Comparison of ENCODE assay signal across 9 cellular contexts in the genomic region with DNA sequence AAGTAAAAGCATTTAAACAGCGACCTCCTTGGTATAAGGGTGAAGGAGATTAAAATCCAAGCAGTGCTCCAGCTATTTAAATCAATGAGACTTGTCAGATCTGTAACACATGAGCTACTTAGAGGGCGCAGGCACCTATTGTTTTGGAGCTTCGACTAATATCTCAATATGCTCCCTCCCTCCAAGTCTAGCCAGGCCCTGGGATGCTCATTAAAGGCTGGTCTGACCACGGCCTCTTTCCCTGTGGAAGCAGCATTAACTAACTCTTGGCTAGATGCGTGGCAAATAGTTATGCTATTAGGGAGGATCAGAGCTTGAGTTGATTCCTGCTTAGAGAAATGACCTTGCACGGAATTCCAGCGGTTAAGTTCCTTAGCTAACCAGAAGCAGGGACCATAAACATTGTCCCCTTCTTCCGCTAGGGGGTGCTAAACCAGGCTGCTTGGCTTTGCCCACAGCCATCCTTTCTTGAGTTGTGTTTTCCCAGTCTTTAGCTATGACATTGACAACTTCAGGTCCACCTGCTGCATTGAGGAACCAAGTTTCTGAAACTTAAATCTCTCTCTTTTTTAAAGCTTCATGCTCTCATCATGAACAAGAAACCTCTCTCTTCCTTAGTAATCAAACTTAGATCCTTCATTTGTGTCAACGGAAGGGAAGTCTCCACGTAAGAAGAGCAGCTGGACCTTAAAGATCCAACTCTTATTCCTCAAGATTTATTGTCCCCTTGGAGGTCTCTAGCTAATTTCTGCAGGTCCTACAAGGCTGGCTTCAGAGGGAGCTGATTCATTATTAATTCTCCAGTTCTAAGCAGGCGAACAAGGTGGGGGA.
A peak's percentile ranks its signal among the peaks of the same experiment; 100 is the strongest.
DNase-seq lines count a peak whose midpoint lies in the region; ATAC-seq, FAIRE-seq and TF ChIP-seq lines count a peak whose summit lies in the region.
"Had no signal": no experiment of that assay in that cellular context is flagged by ENCODE, and none has a peak within 500 bp of the region (broad histone marks: within the 10 kb centered on the region; RNA-seq: fewer than 3 reads in every experiment).

No MANE protein-coding gene starts in this region.

- H3K27ac Mint-ChIP-seq in glutamatergic neuron (ENCODE audit: unreplicated experiment), result no peak overlapping the region

- H3K36me3 Mint-ChIP-seq in glutamatergic neuron (ENCODE audit: unreplicated experiment), result no peaks in the 10 kb centered on the region

- no peak overlapping the region for H3K4me3 ChIP-seq in GM12865 (ENCODE audit: low read depth, low read length)

- H3K27me3 Mint-ChIP-seq in glutamatergic neuron (ENCODE audit: unreplicated experiment), result no peaks in the 10 kb centered on the region

- H3K4me3 Mint-ChIP-seq in glutamatergic neuron (ENCODE audit: unreplicated experiment), result no peak overlapping the region

- peak; percentile 13 for FAIRE-seq in urothelium cell line (lab: Jason Lieb, UNC)

- H3K4me1 Mint-ChIP-seq in glutamatergic neuron (ENCODE audit: low read depth, unreplicated experiment), result peaks cover 5% of the 10 kb centered on the region

- peak; percentile 64 for ATAC-seq in HG03103 (IDR thresholded peaks at IDR 0.05; ENCODE audit: low read depth, unreplicated experiment)
- peak; percentile 72 for ATAC-seq in SK-N-SH treated with all-trans-retinoic acid at 6 μM for 48 hours

- DNase-seq in GM12865 (ENCODE audit: low read depth) (peak; percentile 41), glutamatergic neuron (peak; percentile 72), urothelium cell line (ENCODE audit: low spot score) (peak; percentile 49), GF-D8 (lab: John Stamatoyannopoulos, UW) (no peak), ureter (ENCODE audit: low spot score) (no peak)

- H3K9me3 Mint-ChIP-seq in glutamatergic neuron (ENCODE audit: unreplicated experiment), result no peaks in the 10 kb centered on the region

- H3K27ac ChIP-seq in 22Rv1, result no peak overlapping the region
- H3K27ac ChIP-seq: epithelial cell of prostate had no signal

- peak; percentile 87 for TF ChIP-seq CTCF in 22Rv1 (IDR thresholded peaks at IDR 0.05)
- peak; percentile 79 for TF ChIP-seq CTCF in GM12865 (IDR thresholded peaks at IDR 0.05; ENCODE audit: insufficient read depth, low read depth, low read length, missing control alignments)
- TF ChIP-seq CTCF in glutamatergic neuron (IDR thresholded peaks at IDR 0.05; ENCODE audit: partially characterized antibody, unreplicated experiment), result peak; percentile 78

TF ChIP-seq in SK-N-SH treated with all-trans-retinoic acid at 6 μM for 48 hours, 23 proteins besides CTCF, POLR2A, EP300 and RAD21:
- TF ChIP-seq BACH2 (CRISPR knock-in tag; IDR thresholded peaks at IDR 0.05; ENCODE audit: borderline replicate concordance), result no peak
- no peak for TF ChIP-seq CSDC2 (CRISPR knock-in tag; IDR thresholded peaks at IDR 0.05)
- no peak for TF ChIP-seq ESRRG (CRISPR knock-in tag; IDR thresholded peaks at IDR 0.05)
- no peak for TF ChIP-seq CREB5 (CRISPR knock-in tag; IDR thresholded peaks at IDR 0.05; ENCODE audit: low read depth)
- no peak for TF ChIP-seq RARB (CRISPR knock-in tag; IDR thresholded peaks at IDR 0.05)
- no peak for TF ChIP-seq ZFP30 (CRISPR knock-in tag; IDR thresholded peaks at IDR 0.05)
- no peak for TF ChIP-seq GLIS3 (CRISPR knock-in tag; IDR thresholded peaks at IDR 0.05)
- TF ChIP-seq ARNTL (CRISPR knock-in tag; IDR thresholded peaks at IDR 0.05; ENCODE audit: borderline replicate concordance, low read depth), result no peak
- no peak for TF ChIP-seq OSR1 (CRISPR knock-in tag; IDR thresholded peaks at IDR 0.05)
- TF ChIP-seq PPARA (CRISPR knock-in tag; IDR thresholded peaks at IDR 0.05; ENCODE audit: borderline replicate concordance), result no peak
- no peak for TF ChIP-seq ZNF70 (CRISPR knock-in tag; IDR thresholded peaks at IDR 0.05)
- no peak for TF ChIP-seq ZFP3 (CRISPR knock-in tag; IDR thresholded peaks at IDR 0.05)
- TF ChIP-seq, protein P1, sequence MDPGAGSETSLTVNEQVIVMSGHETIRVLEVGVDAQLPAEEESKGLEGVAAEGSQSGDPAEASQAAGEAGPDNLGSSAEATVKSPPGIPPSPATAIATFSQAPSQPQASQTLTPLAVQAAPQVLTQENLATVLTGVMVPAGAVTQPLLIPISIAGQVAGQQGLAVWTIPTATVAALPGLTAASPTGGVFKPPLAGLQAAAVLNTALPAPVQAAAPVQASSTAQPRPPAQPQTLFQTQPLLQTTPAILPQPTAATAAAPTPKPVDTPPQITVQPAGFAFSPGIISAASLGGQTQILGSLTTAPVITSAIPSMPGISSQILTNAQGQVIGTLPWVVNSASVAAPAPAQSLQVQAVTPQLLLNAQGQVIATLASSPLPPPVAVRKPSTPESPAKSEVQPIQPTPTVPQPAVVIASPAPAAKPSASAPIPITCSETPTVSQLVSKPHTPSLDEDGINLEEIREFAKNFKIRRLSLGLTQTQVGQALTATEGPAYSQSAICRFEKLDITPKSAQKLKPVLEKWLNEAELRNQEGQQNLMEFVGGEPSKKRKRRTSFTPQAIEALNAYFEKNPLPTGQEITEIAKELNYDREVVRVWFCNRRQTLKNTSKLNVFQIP (CRISPR knock-in tag; IDR thresholded peaks at IDR 0.05; ENCODE audit: borderline replicate concordance, low read depth), result no peak
- TF ChIP-seq, protein P2, sequence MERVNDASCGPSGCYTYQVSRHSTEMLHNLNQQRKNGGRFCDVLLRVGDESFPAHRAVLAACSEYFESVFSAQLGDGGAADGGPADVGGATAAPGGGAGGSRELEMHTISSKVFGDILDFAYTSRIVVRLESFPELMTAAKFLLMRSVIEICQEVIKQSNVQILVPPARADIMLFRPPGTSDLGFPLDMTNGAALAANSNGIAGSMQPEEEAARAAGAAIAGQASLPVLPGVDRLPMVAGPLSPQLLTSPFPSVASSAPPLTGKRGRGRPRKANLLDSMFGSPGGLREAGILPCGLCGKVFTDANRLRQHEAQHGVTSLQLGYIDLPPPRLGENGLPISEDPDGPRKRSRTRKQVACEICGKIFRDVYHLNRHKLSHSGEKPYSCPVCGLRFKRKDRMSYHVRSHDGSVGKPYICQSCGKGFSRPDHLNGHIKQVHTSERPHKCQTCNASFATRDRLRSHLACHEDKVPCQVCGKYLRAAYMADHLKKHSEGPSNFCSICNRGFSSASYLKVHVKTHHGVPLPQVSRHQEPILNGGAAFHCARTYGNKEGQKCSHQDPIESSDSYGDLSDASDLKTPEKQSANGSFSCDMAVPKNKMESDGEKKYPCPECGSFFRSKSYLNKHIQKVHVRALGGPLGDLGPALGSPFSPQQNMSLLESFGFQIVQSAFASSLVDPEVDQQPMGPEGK (CRISPR knock-in tag; IDR thresholded peaks at IDR 0.05; ENCODE audit: borderline replicate concordance), result no peak
- TF ChIP-seq, protein P3, sequence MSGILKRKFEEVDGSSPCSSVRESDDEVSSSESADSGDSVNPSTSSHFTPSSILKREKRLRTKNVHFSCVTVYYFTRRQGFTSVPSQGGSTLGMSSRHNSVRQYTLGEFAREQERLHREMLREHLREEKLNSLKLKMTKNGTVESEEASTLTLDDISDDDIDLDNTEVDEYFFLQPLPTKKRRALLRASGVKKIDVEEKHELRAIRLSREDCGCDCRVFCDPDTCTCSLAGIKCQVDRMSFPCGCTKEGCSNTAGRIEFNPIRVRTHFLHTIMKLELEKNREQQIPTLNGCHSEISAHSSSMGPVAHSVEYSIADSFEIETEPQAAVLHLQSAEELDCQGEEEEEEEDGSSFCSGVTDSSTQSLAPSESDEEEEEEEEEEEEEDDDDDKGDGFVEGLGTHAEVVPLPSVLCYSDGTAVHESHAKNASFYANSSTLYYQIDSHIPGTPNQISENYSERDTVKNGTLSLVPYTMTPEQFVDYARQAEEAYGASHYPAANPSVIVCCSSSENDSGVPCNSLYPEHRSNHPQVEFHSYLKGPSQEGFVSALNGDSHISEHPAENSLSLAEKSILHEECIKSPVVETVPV (CRISPR knock-in tag; IDR thresholded peaks at IDR 0.05), result no peak
- no peak for TF ChIP-seq TSHZ2 (CRISPR knock-in tag; IDR thresholded peaks at IDR 0.05)
- TF ChIP-seq ZNF565 (CRISPR knock-in tag; conservative IDR thresholded peaks at IDR 0.05; ENCODE audit: low read depth), result no peak
- no peak for TF ChIP-seq TCF4 (CRISPR knock-in tag; IDR thresholded peaks at IDR 0.05; ENCODE audit: borderline replicate concordance)

Comparison
In these comparisons a context has a peak if more than half of its experiments do, and no peak if none do; other contexts are left out.
1. DNase-seq: peak in GM12865 (single experiment), glutamatergic neuron (single experiment) and urothelium cell line (single experiment); none in GF-D8 (single experiment) and ureter (single experiment).
2. Peak in every context shown above with its lines, with median percentiles within 50 percentile points of each other: CTCF ChIP-seq.